In genomic region chr1:206501881-206502280, GRCh38 we compare ENCODE assay signal across 17 cellular contexts. TPM values are rescaled to one million over a fixed set of nuclear protein-coding genes. Genes with fewer than 3 reads are reported as not detected.
A peak's percentile ranks its signal among the peaks of the same experiment; 100 is the strongest.
DNase-seq lines count a peak whose midpoint lies in the region; TF ChIP-seq lines count a peak whose summit lies in the region.
"Had no signal": no experiment of that assay in that cellular context is flagged by ENCODE, and none has a peak within 500 bp of the region (broad histone marks: within the 10 kb centered on the region; RNA-seq: fewer than 3 reads in every experiment).

No MANE protein-coding gene starts in this region.

- peaks cover 28% of the 10 kb centered on the region for H3K4me1 Mint-ChIP-seq in activated T-helper 2 cell treated with anti-CD3 and anti-CD28 coated beads, Interferon-gamma antibody, Interleukin-2, Interleukin-4, amounts not matched to agents 10 μg/mL and 5 μg/mL and 100 μg/mL, durations not matched to agents 14 hours and 24 hours and 36 hours (ENCODE audit: low read depth)

- no peak overlapping the region for H2AFZ ChIP-seq in hepatocyte
- H2AFZ ChIP-seq in smooth muscle cell (ENCODE audit: low read depth), result no peak overlapping the region

- no peak overlapping the region for H3K4me3 ChIP-seq in BLaER1 treated with 17β-estradiol and CSF1 and Interleukin-3, amounts not matched to agents 10 nM and 100 nM
- no peak overlapping the region for H3K4me3 ChIP-seq in SJCRH30
- H3K4me3 ChIP-seq in hepatocyte, result no peak overlapping the region
- H3K4me3 ChIP-seq in smooth muscle cell, result no peak overlapping the region
- no peak overlapping the region for H3K4me3 ChIP-seq in effector memory CD4-positive, alpha-beta T cell (ENCODE audit: insufficient read depth, low read depth, low read length, poor library complexity, severe bottlenecking)

- no peaks in the 10 kb centered on the region for H3K9me3 Mint-ChIP-seq in activated T-helper 2 cell treated with anti-CD3 and anti-CD28 coated beads, Interferon-gamma antibody, Interleukin-2, Interleukin-4, amounts not matched to agents 10 μg/mL and 5 μg/mL and 100 μg/mL, durations not matched to agents 14 hours and 24 hours and 36 hours
- H3K9me3 Mint-ChIP-seq: central memory CD8-positive, alpha-beta T cell had no signal

- no peak overlapping the region for H3K27ac Mint-ChIP-seq in activated T-helper 2 cell treated with anti-CD3 and anti-CD28 coated beads, Interferon-gamma antibody, Interleukin-2, Interleukin-4, amounts not matched to agents 10 μg/mL and 5 μg/mL and 100 μg/mL, durations not matched to agents 14 hours and 24 hours and 36 hours
- H3K27ac Mint-ChIP-seq: activated CD4-positive, alpha-beta T cell treated with anti-CD3 and anti-CD28 coated beads for 36 hours; activated CD8-positive, alpha-beta memory T cell treated with anti-CD3 and anti-CD28 coated beads, Interleukin-2, amount 10 ng/mL, durations not matched to agents 7 days and 5 days had no signal

- WGBS in hepatocyte (ENCODE audit: low lambda C conversion rate, missing lambda C conversion rate), result 88% methylated on average over 5 of the region's 5 CpGs
- WGBS in smooth muscle cell (ENCODE audit: low lambda C conversion rate), result 88% methylated on average over 5 of the region's 5 CpGs

- H3K9ac ChIP-seq in BLaER1 treated with 17β-estradiol and CSF1 and Interleukin-3, amounts not matched to agents 10 nM and 100 nM, result 0 out of 22 replicates have a peak overlapping the region, but pooled peaks of 1 of the 11 experiments have one; percentile 1
- no peak overlapping the region for H3K9ac ChIP-seq in smooth muscle cell (ENCODE audit: low read depth)

- H4K20me1 ChIP-seq in BLaER1 treated with 17β-estradiol and CSF1 and Interleukin-3, amounts not matched to agents 10 nM and 100 nM, result peaks cover 0 to 71% (median 4%) of the 10 kb centered on the region in 11 experiments; a peak in 11 of 22 replicates
- H4K20me1 ChIP-seq in hepatocyte (ENCODE audit: insufficient read depth, poor library complexity, severe bottlenecking) (no peaks in the 10 kb centered on the region), smooth muscle cell (ENCODE audit: low read depth) (no peaks in the 10 kb centered on the region)

- H3K79me2 ChIP-seq in hepatocyte (no peaks in the 10 kb centered on the region), smooth muscle cell (ENCODE audit: low read depth) (no peaks in the 10 kb centered on the region)

- TF ChIP-seq CTCF in hepatocyte (IDR thresholded peaks at IDR 0.05; ENCODE audit: poor library complexity), result no peak
- TF ChIP-seq CTCF in smooth muscle cell (IDR thresholded peaks at IDR 0.05; ENCODE audit: borderline replicate concordance, insufficient read depth, poor library complexity, severe bottlenecking), result no peak

- DNase-seq in SJCRH30, result no peak
- DNase-seq in hepatocyte (ENCODE audit: low spot score), result no peak
- DNase-seq in smooth muscle cell (lab: John Stamatoyannopoulos, UW; ENCODE audit: unreplicated experiment), result no peak
- DNase-seq in DMS153 treated with DMSO at 0.1 percent for 48 hours (lab: John Stamatoyannopoulos, UW; ENCODE audit: unreplicated experiment), result no peak
- no peak for DNase-seq in activated CD4-positive, alpha-beta T cell treated with anti-CD3 and anti-CD28 coated beads for 48 hours
- DNase-seq in activated T-helper 2 cell treated with anti-CD3 and anti-CD28 coated beads, Interferon-gamma antibody, Interleukin-2, Interleukin-4, amounts not matched to agents 10 μg/mL and 5 μg/mL and 100 μg/mL, durations not matched to agents 14 hours and 24 hours and 36 hours (ENCODE audit: low spot score), result no peak
- no peak for DNase-seq in effector memory CD4-positive, alpha-beta T cell
- DNase-seq: activated CD4-positive, alpha-beta T cell treated with anti-CD3 and anti-CD28 coated beads for 36 hours; activated CD8-positive, alpha-beta memory T cell treated with anti-CD3 and anti-CD28 coated beads, Interleukin-2, amount 10 ng/mL, durations not matched to agents 7 days and 5 days; effector CD4-positive, alpha-beta T cell; glutamatergic neuron; KBM-7; NCI-H1694; NCI-H2227 treated with DMSO at 0.1 percent for 48 hours; stimulated activated CD4-positive, alpha-beta T cell treated with anti-CD3 and anti-CD28 coated beads, Interleukin-4, amount 100 ng/mL, for 1 hour had no signal

- H3K27me3 Mint-ChIP-seq in activated T-helper 2 cell treated with anti-CD3 and anti-CD28 coated beads, Interferon-gamma antibody, Interleukin-2, Interleukin-4, amounts not matched to agents 10 μg/mL and 5 μg/mL and 100 μg/mL, durations not matched to agents 14 hours and 24 hours and 36 hours (ENCODE audit: low read depth), result no peaks in the 10 kb centered on the region
- H3K27me3 Mint-ChIP-seq: activated CD8-positive, alpha-beta memory T cell treated with anti-CD3 and anti-CD28 coated beads, Interleukin-2, amount 10 ng/mL, durations not matched to agents 7 days and 5 days; central memory CD8-positive, alpha-beta T cell had no signal

- H3K36me3 ChIP-seq in BLaER1 treated with 17β-estradiol and CSF1 and Interleukin-3, amounts not matched to agents 10 nM and 100 nM, result peaks cover 0 to 36% (median 30%) of the 10 kb centered on the region in 11 experiments; a peak in 14 of 22 replicates
- no peaks in the 10 kb centered on the region for H3K36me3 ChIP-seq in SJCRH30
- no peaks in the 10 kb centered on the region for H3K36me3 ChIP-seq in hepatocyte (replicated peaks; ENCODE audit: insufficient read depth, low read depth)
- H3K36me3 ChIP-seq in smooth muscle cell (ENCODE audit: low read depth), result no peaks in the 10 kb centered on the region
- H3K36me3 ChIP-seq in effector memory CD4-positive, alpha-beta T cell (ENCODE audit: control insufficient read depth, insufficient read depth, low read length), result peaks cover 26% of the 10 kb centered on the region

- peak overlapping the region in 1 of 11 experiments; percentile 20; a peak in 1 of 22 replicates for H3K27ac ChIP-seq in BLaER1 treated with 17β-estradiol and CSF1 and Interleukin-3, amounts not matched to agents 10 nM and 100 nM
- H3K27ac ChIP-seq in SJCRH30, result peak overlapping the region; percentile 89
- peak overlapping the region; percentile 50 for H3K27ac ChIP-seq in hepatocyte
- peak overlapping the region; percentile 51 for H3K27ac ChIP-seq in smooth muscle cell (ENCODE audit: low read depth)
- H3K27ac ChIP-seq in effector memory CD4-positive, alpha-beta T cell (ENCODE audit: insufficient read depth, low read length, poor library complexity, severe bottlenecking), result no peak overlapping the region

- peaks cover 25% of the 10 kb centered on the region for H3K36me3 Mint-ChIP-seq in activated T-helper 2 cell treated with anti-CD3 and anti-CD28 coated beads, Interferon-gamma antibody, Interleukin-2, Interleukin-4, amounts not matched to agents 10 μg/mL and 5 μg/mL and 100 μg/mL, durations not matched to agents 14 hours and 24 hours and 36 hours (ENCODE audit: low read depth)

- no peaks in the 10 kb centered on the region for H3K9me2 ChIP-seq in hepatocyte (replicated peaks; ENCODE audit: insufficient read depth)

- H3K9me3 ChIP-seq in BLaER1 treated with 17β-estradiol and CSF1 and Interleukin-3, amounts not matched to agents 10 nM and 100 nM (replicated peaks in 1 of 11), result no peaks in the 10 kb centered on the region
- H3K9me3 ChIP-seq in SJCRH30 (replicated peaks) (no peaks in the 10 kb centered on the region), hepatocyte (ENCODE audit: low read depth) (no peaks in the 10 kb centered on the region), smooth muscle cell (replicated peaks; ENCODE audit: low read depth) (no peaks in the 10 kb centered on the region)
- H3K9me3 ChIP-seq in effector memory CD4-positive, alpha-beta T cell (ENCODE audit: control insufficient read depth, low read length), result no peaks in the 10 kb centered on the region

- H3K27me3 ChIP-seq in BLaER1 treated with 17β-estradiol and CSF1 and Interleukin-3, amounts not matched to agents 10 nM and 100 nM, result peaks cover 3 to 10% (median 7%) of the 10 kb centered on the region in 11 experiments; a peak in 16 of 22 replicates
- H3K27me3 ChIP-seq in SJCRH30, result no peaks in the 10 kb centered on the region
- H3K27me3 ChIP-seq in hepatocyte, result peaks cover 29% of the 10 kb centered on the region
- no peaks in the 10 kb centered on the region for H3K27me3 ChIP-seq in smooth muscle cell (ENCODE audit: low read depth)
- H3K27me3 ChIP-seq in effector memory CD4-positive, alpha-beta T cell (replicated peaks; ENCODE audit: control insufficient read depth, insufficient read depth, low read length, poor library complexity, severe bottlenecking), result no peaks in the 10 kb centered on the region

- peaks cover 70 to 91% (median 82%) of the 10 kb centered on the region in 10 experiments for H3K4me1 ChIP-seq in BLaER1 treated with 17β-estradiol and CSF1 and Interleukin-3, amounts not matched to agents 10 nM and 100 nM
- H3K4me1 ChIP-seq in SJCRH30 (peaks cover 44% of the 10 kb centered on the region), hepatocyte (ENCODE audit: insufficient read depth) (peaks cover 4% of the 10 kb centered on the region), smooth muscle cell (ENCODE audit: low read depth) (peaks cover 4% of the 10 kb centered on the region)
- H3K4me1 ChIP-seq in effector memory CD4-positive, alpha-beta T cell (ENCODE audit: control insufficient read depth, insufficient read depth, low read length, poor library complexity, severe bottlenecking), result peaks cover 3% of the 10 kb centered on the region

- peaks cover 16% of the 10 kb centered on the region for H3F3A ChIP-seq in smooth muscle cell (ENCODE audit: low read depth)

- H3K4me3 Mint-ChIP-seq in activated T-helper 2 cell treated with anti-CD3 and anti-CD28 coated beads, Interferon-gamma antibody, Interleukin-2, Interleukin-4, amounts not matched to agents 10 μg/mL and 5 μg/mL and 100 μg/mL, durations not matched to agents 14 hours and 24 hours and 36 hours (ENCODE audit: low read depth), result no peak overlapping the region
- H3K4me3 Mint-ChIP-seq: activated CD4-positive, alpha-beta T cell treated with anti-CD3 and anti-CD28 coated beads for 36 hours; activated CD8-positive, alpha-beta memory T cell treated with anti-CD3 and anti-CD28 coated beads, Interleukin-2, amount 10 ng/mL, durations not matched to agents 7 days and 5 days; central memory CD8-positive, alpha-beta T cell had no signal

- intact Hi-C loops in activated T-helper 2 cell treated with anti-CD3 and anti-CD28 coated beads, Interferon-gamma antibody, Interleukin-2, Interleukin-4, amounts not matched to agents 10 μg/mL and 5 μg/mL and 100 μg/mL, durations not matched to agents 14 hours and 24 hours and 36 hours (cut with micrococcal nuclease), result no loop called here

- H3K4me2 ChIP-seq in BLaER1 treated with 17β-estradiol and CSF1 and Interleukin-3, amounts not matched to agents 10 nM and 100 nM, result peak overlapping the region; percentile 92 to 100 (median 99); a peak in 21 of 22 replicates
- no peak overlapping the region for H3K4me2 ChIP-seq in hepatocyte
- peak overlapping the region; percentile 71 for H3K4me2 ChIP-seq in smooth muscle cell

RNA-seq across cellular contexts. Expression of gene RASSF5, which starts 5.5 kb away (rescaled TPM):
- 9.5 TPM in 2 replicates for total RNA-seq in SJCRH30 (2014; rRNA removed; shearing (Covaris generic))
- total RNA-seq in hepatocyte (2.0 TPM in 2 replicates), smooth muscle cell (1.3 and 2.6 TPM in 2 replicates)
- polyA plus RNA-seq in hepatocyte (1.6 and 2.3 TPM in 2 replicates), smooth muscle cell (1.6 and 3.3 TPM in 2 replicates)
- total RNA-seq in activated T-helper 2 cell treated with anti-CD3 and anti-CD28 coated beads, Interferon-gamma antibody, Interleukin-2, Interleukin-4, amounts not matched to agents 10 μg/mL and 5 μg/mL and 100 μg/mL, durations not matched to agents 14 hours and 24 hours and 36 hours, result 180 and 182 TPM in 2 replicates

RNA-seq across cellular contexts. Expression of gene IKBKE, which starts 31.6 kb away (rescaled TPM):
- 3.1 and 3.5 TPM in 2 replicates for total RNA-seq in SJCRH30 (2014; rRNA removed; shearing (Covaris generic))
- total RNA-seq in hepatocyte (6.4 and 7.3 TPM in 2 replicates), smooth muscle cell (4.0 and 6.2 TPM in 2 replicates)
- polyA plus RNA-seq in hepatocyte (5.9 and 6.4 TPM in 2 replicates), smooth muscle cell (8.5 and 9.7 TPM in 2 replicates)
- 33.8 and 33.9 TPM in 2 replicates for total RNA-seq in activated T-helper 2 cell treated with anti-CD3 and anti-CD28 coated beads, Interferon-gamma antibody, Interleukin-2, Interleukin-4, amounts not matched to agents 10 μg/mL and 5 μg/mL and 100 μg/mL, durations not matched to agents 14 hours and 24 hours and 36 hours

Comparison
In these comparisons a context has a peak if more than half of its experiments do, and no peak if none do; other contexts are left out.
1. RNA of gene RASSF5, which starts 5.5 kb away (total RNA-seq): 180 to 182 TPM in activated T-helper 2 cell treated with anti-CD3 and anti-CD28 coated beads, Interferon-gamma antibody, Interleukin-2, Interleukin-4, amounts not matched to agents 10 μg/mL and 5 μg/mL and 100 μg/mL, durations not matched to agents 14 hours and 24 hours and 36 hours; 9.5 TPM in SJCRH30, 1.3 to 2.6 TPM in smooth muscle cell and 2.0 TPM in hepatocyte; every median in the first group is over 10 times any median in the second.